ENCODE assay signal across 17 cellular contexts in genomic region chr7:106185719-106186118, GRCh38.
DNase-seq lines count a peak whose midpoint lies in the region; ATAC-seq and TF ChIP-seq lines count a peak whose summit lies in the region.
"Had no signal": no experiment of that assay in that cellular context is flagged by ENCODE, and none has a peak within 500 bp of the region (broad histone marks: within the 10 kb centered on the region; RNA-seq: fewer than 3 reads in every experiment).

No MANE protein-coding gene starts in this region.

- no peaks in the 10 kb centered on the region for H3K4me1 ChIP-seq in testis
- H3K4me1 ChIP-seq in right cardiac atrium (ENCODE audit: control insufficient read depth, insufficient read depth, low read length) = no peaks in the 10 kb centered on the region
- H3K4me1 ChIP-seq: A549; BLaER1 treated with 17β-estradiol and CSF1 and Interleukin-3, amounts not matched to agents 10 nM and 100 nM; Caco-2 had no signal

- intact Hi-C loops in testis (cut with DNase I; ENCODE audit: low total_unique reads) = no loop called here
- intact Hi-C loops in right cardiac atrium (cut with DNase I) = no loop called here

- no peak overlapping the region for H3K4me3 ChIP-seq in testis
- H3K4me3 ChIP-seq in right cardiac atrium (ENCODE audit: low read length) = no peak overlapping the region
- H3K4me3 ChIP-seq: A549; BLaER1 treated with 17β-estradiol and CSF1 and Interleukin-3, amounts not matched to agents 10 nM and 100 nM had no signal

- ATAC-seq in right cardiac atrium (no peak), GM21723 (IDR thresholded peaks at IDR 0.05; ENCODE audit: unreplicated experiment) (no peak)
- ATAC-seq: A549; CD8-positive, alpha-beta T cell had no signal

- 87% methylated on average over 3 of the region's 3 CpGs for WGBS in testis, 2 donors
- WGBS in right cardiac atrium = 67% methylated on average over 3 of the region's 3 CpGs

- H3K27me3 ChIP-seq in testis (no peaks in the 10 kb centered on the region), right cardiac atrium (ENCODE audit: control insufficient read depth, insufficient read depth) (no peaks in the 10 kb centered on the region)
- H3K27me3 ChIP-seq: BLaER1 treated with 17β-estradiol and CSF1 and Interleukin-3, amounts not matched to agents 10 nM and 100 nM had no signal

- no peak for TF ChIP-seq POLR2A in testis (IDR thresholded peaks at IDR 0.05)

- H3K27ac ChIP-seq in testis (no peak overlapping the region), right cardiac atrium (ENCODE audit: low read length) (no peak overlapping the region)
- H3K27ac ChIP-seq: 22Rv1; A549; BLaER1 treated with 17β-estradiol and CSF1 and Interleukin-3, amounts not matched to agents 10 nM and 100 nM; C4-2B had no signal

- H3K9me3 ChIP-seq in testis (no peaks in the 10 kb centered on the region), right cardiac atrium (ENCODE audit: control insufficient read depth, low read length) (no peaks in the 10 kb centered on the region)
- H3K9me3 ChIP-seq: A549; BLaER1 treated with 17β-estradiol and CSF1 and Interleukin-3, amounts not matched to agents 10 nM and 100 nM; Caco-2 had no signal

- H3K36me3 ChIP-seq in testis (ENCODE audit: low read depth, missing control alignments) = no peaks in the 10 kb centered on the region
- H3K36me3 ChIP-seq: BLaER1 treated with 17β-estradiol and CSF1 and Interleukin-3, amounts not matched to agents 10 nM and 100 nM had no signal

- no peak for TF ChIP-seq CTCF in testis (IDR thresholded peaks at IDR 0.05)

- DNase-seq in M059J (ENCODE audit: low read depth) (peak; percentile 71), amniotic epithelial cell (ENCODE audit: low read depth) (peak; percentile 62), iris pigment epithelial cell (ENCODE audit: low read depth) (peak; percentile 58), testis (no peak), right cardiac atrium (no peak)
- DNase-seq: AML-193; Caco-2; Calu3; CD4-positive, alpha-beta T cell; CD8-positive, alpha-beta T cell; DMS79 treated with DMSO at 0.1 percent for 48 hours; GF-D8 had no signal

Comparison
In these comparisons a context has a peak if more than half of its experiments do, and no peak if none do; other contexts are left out.
1. DNase-seq: peak in M059J (single experiment), amniotic epithelial cell (single experiment) and iris pigment epithelial cell (single experiment); none in testis (single experiment) and right cardiac atrium (0 of 3).